1 cellular context compared by ENCODE assay signal in genomic region chr12:131188131-131189050, GRCh38.
TF ChIP-seq lines count a peak whose summit lies in the region.

No MANE protein-coding gene starts in this region.

TF ChIP-seq in GM23338, 12 proteins besides CTCF, POLR2A, EP300 and RAD21:
- TF ChIP-seq EZH2phosphoT487 (IDR thresholded peaks at IDR 0.05; ENCODE audit: unreplicated experiment) (no peak), ZNF331 (CRISPR knock-in tag; IDR thresholded peaks at IDR 0.05; ENCODE audit: low read depth) (no peak), POLR2AphosphoS5 (IDR thresholded peaks at IDR 0.05; ENCODE audit: low read depth) (no peak), CREB1 (CRISPR knock-in tag; IDR thresholded peaks at IDR 0.05; ENCODE audit: low read depth) (no peak), STAT1 (IDR thresholded peaks at IDR 0.05; ENCODE audit: unreplicated experiment) (no peak), NANOG (IDR thresholded peaks at IDR 0.05; ENCODE audit: borderline replicate concordance) (no peak), JUNB (IDR thresholded peaks at IDR 0.05; ENCODE audit: unreplicated experiment) (no peak), ZNF462 (CRISPR knock-in tag; IDR thresholded peaks at IDR 0.05) (no peak), ZNF114 (CRISPR knock-in tag; IDR thresholded peaks at IDR 0.05) (no peak), ETS1 (IDR thresholded peaks at IDR 0.05) (no peak), EZH2 (IDR thresholded peaks at IDR 0.05; ENCODE audit: low read depth, unreplicated experiment) (no peak), REST (IDR thresholded peaks at IDR 0.05; ENCODE audit: unreplicated experiment) (no peak)
